16 cellular contexts compared by ENCODE assay signal in genomic region chr3:106965286-106965685, GRCh38.
DNase-seq lines count a peak whose midpoint lies in the region; ATAC-seq and TF ChIP-seq lines count a peak whose summit lies in the region.
"Had no signal": no experiment of that assay in that cellular context is flagged by ENCODE, and none has a peak within 500 bp of the region (broad histone marks: within the 10 kb centered on the region; RNA-seq: fewer than 3 reads in every experiment).

No MANE protein-coding gene starts in this region.

- H3K36me3 ChIP-seq in Loucy (ENCODE audit: insufficient read depth, low read length), result no peaks in the 10 kb centered on the region; the same call in 1 of the 2 replicates
- H3K36me3 ChIP-seq: MG63 had no signal

- no peak for TF ChIP-seq CTCF in Loucy (conservative IDR thresholded peaks at IDR 0.05; ENCODE audit: low read length)

- no peaks in the 10 kb centered on the region for H4K20me1 ChIP-seq in Loucy (ENCODE audit: insufficient read depth, low read length, poor library complexity, severe bottlenecking)

- no peak overlapping the region for H3K4me2 ChIP-seq in Loucy (ENCODE audit: low read depth, low read length, poor library complexity, severe bottlenecking)
- H3K4me2 ChIP-seq: KMS-11 had no signal

- H3K4me1 ChIP-seq in Loucy (ENCODE audit: insufficient read depth, low read length, poor library complexity, severe bottlenecking), result peaks cover 12% of the 10 kb centered on the region

- ATAC-seq in sciatic nerve, result peak; percentile 32
- ATAC-seq: HepG2 had no signal

- peak overlapping the region; percentile 45; the same call in 1 of the 2 replicates for H2AFZ ChIP-seq in Loucy (ENCODE audit: low read length)

- intact Hi-C loops in sciatic nerve (cut with DNase I), result no loop called here

- peaks cover 11% of the 10 kb centered on the region; the same call in 1 of the 2 replicates for H3K9me3 ChIP-seq in Loucy (ENCODE audit: insufficient read depth, low read depth, low read length)
- H3K9me3 ChIP-seq: MG63 had no signal

- H3F3A ChIP-seq in Loucy (ENCODE audit: low read depth), result no peaks in the 10 kb centered on the region

- DNase-seq in DMS 273 treated with DMSO at 0.1 percent for 48 hours (lab: John Stamatoyannopoulos, UW) (peak; percentile 36), medulla oblongata (ENCODE audit: extremely low spot score) (peak; percentile 42), sciatic nerve (ENCODE audit: low spot score) (no peak), mesenteric fat pad (ENCODE audit: low spot score) (no peak), glomerular visceral epithelial cell (ENCODE audit: extremely low spot score) (no peak)
- DNase-seq in activated CD8-positive, alpha-beta memory T cell treated with anti-CD3 and anti-CD28 coated beads for 24 hours, result no peak
- DNase-seq: AML-193, DMS79, MG63, NCI-H1092, NCI-H146, NCI-H2227 treated with DMSO at 0.1 percent for 48 hours, NCI-H524 had no signal

- no peaks in the 10 kb centered on the region for H3K27me3 ChIP-seq in Loucy (ENCODE audit: insufficient read depth, low read length, poor library complexity, severe bottlenecking)
- H3K27me3 ChIP-seq: MG63 had no signal

- no peak overlapping the region for H3K9ac ChIP-seq in Loucy (ENCODE audit: low read depth, low read length, poor library complexity, severe bottlenecking)
- H3K9ac ChIP-seq: KMS-11 had no signal

- no peaks in the 10 kb centered on the region for H3K9me2 ChIP-seq in Loucy (replicated peaks; ENCODE audit: low read depth, low read length)

- H3K4me3 ChIP-seq in Loucy (ENCODE audit: low read length, poor library complexity, severe bottlenecking), result no peak overlapping the region
- H3K4me3 ChIP-seq: MG63 had no signal

- no peaks in the 10 kb centered on the region for H3K79me2 ChIP-seq in Loucy (ENCODE audit: insufficient read depth, low read length)

Comparison
In these comparisons a context has a peak if more than half of its experiments do, and no peak if none do; other contexts are left out.
1. DNase-seq: peak in DMS 273 treated with DMSO at 0.1 percent for 48 hours (single experiment) and medulla oblongata (single experiment); none in sciatic nerve (single experiment), activated CD8-positive, alpha-beta memory T cell treated with anti-CD3 and anti-CD28 coated beads for 24 hours (single experiment), mesenteric fat pad (single experiment) and glomerular visceral epithelial cell (single experiment).